8 cellular contexts compared by ENCODE assay signal in genomic region chr2:97995734-97996624, GRCh38. TPM values are rescaled to one million over a fixed set of nuclear protein-coding genes. Genes with fewer than 3 reads are reported as not detected.
DNase-seq lines count a peak whose midpoint lies in the region; ATAC-seq and TF ChIP-seq lines count a peak whose summit lies in the region.

Gene TMEM131, minus strand, starts transcription at chr2:97995948. Its CDS starts 286 bp downstream, at chr2:97995662.

- no peaks in the 10 kb centered on the region for H3K9me3 ChIP-seq in SU-DHL-6 (ENCODE audit: insufficient read depth, low read length)
- H3K9me3 ChIP-seq in thoracic aorta, result no peaks in the 10 kb centered on the region

- peaks cover 19 to 30% of the 10 kb centered on the region in 2 donors for H3K4me1 ChIP-seq in thoracic aorta (ENCODE audit: control insufficient read depth in 1 of 2, low read depth in 2 of 2)

- peaks cover 22% of the 10 kb centered on the region for H3K4me1 Mint-ChIP-seq in activated naive CD8-positive, alpha-beta T cell treated with anti-CD3 and anti-CD28 coated beads, Interleukin-2, amount 10 ng/mL, durations not matched to agents 7 days and 5 days
- peaks cover 27% of the 10 kb centered on the region for H3K4me1 Mint-ChIP-seq in osteocyte (ENCODE audit: unreplicated experiment)

- TF ChIP-seq CTCF in GM12872 (IDR thresholded peaks at IDR 0.05; ENCODE audit: insufficient read depth, low read depth, low read length) (0 out of 3 replicates have a peak, but pooled peaks have one; percentile 2), SU-DHL-6 (IDR thresholded peaks at IDR 0.05; ENCODE audit: insufficient read depth, low read length, poor library complexity, severe bottlenecking) (no peak), osteocyte (IDR thresholded peaks at IDR 0.05) (no peak), thoracic aorta (IDR thresholded peaks at IDR 0.05) (no peak)

- H3K27ac ChIP-seq in SU-DHL-6 (ENCODE audit: low read depth, low read length) (peak within 1 kb of the TSS; percentile 95), thoracic aorta (peak within 1 kb of the TSS; percentile 92 to 98)

- H3F3A ChIP-seq in SU-DHL-6 (ENCODE audit: insufficient read depth), result peaks cover 4% of the 10 kb centered on the region

- peak within 1 kb of the TSS; percentile 88 for H3K4me2 ChIP-seq in SU-DHL-6 (ENCODE audit: low read depth, low read length, poor library complexity, severe bottlenecking)

- no peaks in the 10 kb centered on the region for H3K9me3 Mint-ChIP-seq in activated naive CD8-positive, alpha-beta T cell treated with anti-CD3 and anti-CD28 coated beads, Interleukin-2, amount 10 ng/mL, durations not matched to agents 7 days and 5 days
- H3K9me3 Mint-ChIP-seq in osteocyte (ENCODE audit: unreplicated experiment), result no peaks in the 10 kb centered on the region

- H2AFZ ChIP-seq in SU-DHL-6 (ENCODE audit: low read depth, low read length, severe bottlenecking), result peak within 1 kb of the TSS; percentile 93

- peak within 1 kb of the TSS; percentile 90 for H3K27ac Mint-ChIP-seq in activated naive CD8-positive, alpha-beta T cell treated with anti-CD3 and anti-CD28 coated beads, Interleukin-2, amount 10 ng/mL, durations not matched to agents 7 days and 5 days
- peak within 1 kb of the TSS; percentile 95 for H3K27ac Mint-ChIP-seq in osteocyte (ENCODE audit: unreplicated experiment)

- H3K36me3 Mint-ChIP-seq in activated naive CD8-positive, alpha-beta T cell treated with anti-CD3 and anti-CD28 coated beads, Interleukin-2, amount 10 ng/mL, durations not matched to agents 7 days and 5 days, result peaks cover 2% of the 10 kb centered on the region
- H3K36me3 Mint-ChIP-seq in osteocyte (ENCODE audit: unreplicated experiment), result no peaks in the 10 kb centered on the region

- POLR2A ChIA-PET in activated naive CD8-positive, alpha-beta T cell treated with anti-CD3 and anti-CD28 coated beads, Interleukin-2, amount 10 ng/mL, durations not matched to agents 7 days and 5 days (lab: Charles Lee), result interaction anchor here (0.6 kb wide), 1 partner anchor 264 kb away, joined by 3 read pairs; no protein-coding TSS in a partner anchor

- H3K4me3 Mint-ChIP-seq in activated naive CD8-positive, alpha-beta T cell treated with anti-CD3 and anti-CD28 coated beads, Interleukin-2, amount 10 ng/mL, durations not matched to agents 7 days and 5 days, result peak within 1 kb of the TSS; percentile 95
- peak within 1 kb of the TSS; percentile 90 for H3K4me3 Mint-ChIP-seq in osteocyte (ENCODE audit: unreplicated experiment)

- intact Hi-C loops in head of caudate nucleus (cut with DNase I), result no loop called here

- peaks cover 28% of the 10 kb centered on the region for H4K20me1 ChIP-seq in SU-DHL-6 (ENCODE audit: low read depth, low read length)

- no peaks in the 10 kb centered on the region for H3K9me2 ChIP-seq in SU-DHL-6 (replicated peaks; ENCODE audit: insufficient read depth, low read length)

- H3K4me3 ChIP-seq in SU-DHL-6 (ENCODE audit: insufficient read depth, low read length, poor library complexity, severe bottlenecking) (peak within 1 kb of the TSS; percentile 76), thoracic aorta (peak within 1 kb of the TSS; percentile 97)

- peaks cover 37% of the 10 kb centered on the region for H3K79me2 ChIP-seq in SU-DHL-6 (ENCODE audit: insufficient read depth, low read length)

- peak within 1 kb of the TSS; percentile 81 for H3K9ac ChIP-seq in SU-DHL-6 (ENCODE audit: low read length)

- no peaks in the 10 kb centered on the region for H3K27me3 Mint-ChIP-seq in activated naive CD8-positive, alpha-beta T cell treated with anti-CD3 and anti-CD28 coated beads, Interleukin-2, amount 10 ng/mL, durations not matched to agents 7 days and 5 days
- H3K27me3 Mint-ChIP-seq in osteocyte (ENCODE audit: unreplicated experiment), result peaks cover 15% of the 10 kb centered on the region

- no peaks in the 10 kb centered on the region for H3K27me3 ChIP-seq in SU-DHL-6 (ENCODE audit: low read length)
- H3K27me3 ChIP-seq in thoracic aorta (replicated peaks; ENCODE audit: insufficient read depth), result no peaks in the 10 kb centered on the region

- ATAC-seq in HG02759 (IDR thresholded peaks at IDR 0.05; ENCODE audit: unreplicated experiment) (peak; percentile 80), thoracic aorta (ENCODE audit: insufficient number of reproducible peaks, low FRiP score, low read depth) (peak; percentile 96)
- peak; percentile 90 for ATAC-seq in activated naive CD8-positive, alpha-beta T cell treated with anti-CD3 and anti-CD28 coated beads, Interleukin-2, amount 10 ng/mL, durations not matched to agents 7 days and 5 days (ENCODE audit: low read depth)

- DNase-seq in NCI-H1417 (lab: John Stamatoyannopoulos, UW), result peak; percentile 90 to 97 (median 97)
- peak; percentile 98 for DNase-seq in activated naive CD8-positive, alpha-beta T cell treated with anti-CD3 and anti-CD28 coated beads, Interleukin-2, amount 10 ng/mL, durations not matched to agents 7 days and 5 days
- DNase-seq in head of caudate nucleus, result peak; percentile 80 to 98 (median 94)
- DNase-seq in osteocyte (ENCODE audit: extremely low spot score, unreplicated experiment), result peak; percentile 98
- peak; percentile 60 for DNase-seq in thoracic aorta (ENCODE audit: low spot score)

- peaks cover 5% of the 10 kb centered on the region; the same call in 1 of the 2 replicates for H3K36me3 ChIP-seq in SU-DHL-6 (ENCODE audit: low read length)
- H3K36me3 ChIP-seq in thoracic aorta, result no peaks in the 10 kb centered on the region

RNA-seq across cellular contexts. Expression of gene TMEM131, which starts in this region (rescaled TPM):
- total RNA-seq in activated naive CD8-positive, alpha-beta T cell treated with anti-CD3 and anti-CD28 coated beads, Interleukin-2, amount 10 ng/mL, durations not matched to agents 7 days and 5 days, result 10 to 100 TPM; 41.1 to 44.6 TPM
- total RNA-seq in osteocyte, result 35.6 and 36.4 TPM in 2 replicates
- total RNA-seq in thoracic aorta, result 10 to 100 TPM; 49.5 to 52.0 TPM

Comparison
In these comparisons a context has a peak if more than half of its experiments do, and no peak if none do; other contexts are left out.
1. Peak in every context shown above with its lines: DNase-seq, ATAC-seq, H3K4me3 ChIP-seq and H3K27ac ChIP-seq.